In genomic region chr5:157265714-157266285, GRCh38 we compare ENCODE assay signal across 8 cellular contexts. TPM values are rescaled to one million over a fixed set of nuclear protein-coding genes. Genes with fewer than 3 reads are reported as not detected.
DNase-seq lines count a peak whose midpoint lies in the region; ATAC-seq, FAIRE-seq and TF ChIP-seq lines count a peak whose summit lies in the region.

CYFIP2 (plus strand) TSS chr5:157266123; CDS start chr5:157285362, 19,239 bp downstream.

- H3K4me3 ChIP-seq in bronchial epithelial cell (ENCODE audit: low read depth, low read length), result peak within 1 kb of the TSS; percentile 43

- H3K9me3 Mint-ChIP-seq in WTC11, result no peaks in the 10 kb centered on the region

- POLR2A ChIA-PET in WTC11 (lab: Charles Lee), result no interaction called here

- ATAC-seq in HG02798 (IDR thresholded peaks at IDR 0.05; ENCODE audit: poor library complexity, unreplicated experiment) (peak; percentile 89), WTC11 (peak; percentile 88)

- H3K4me3 Mint-ChIP-seq in WTC11, result peak within 1 kb of the TSS; percentile 90

- DNase-seq in NCI-H1436 (lab: John Stamatoyannopoulos, UW) (peak; percentile 61), NCI-H1436 treated with DMSO at 0.1 percent for 48 hours (lab: John Stamatoyannopoulos, UW) (no peak), NCI-H146 treated with DMSO at 0.1 percent for 48 hours (lab: John Stamatoyannopoulos, UW; ENCODE audit: unreplicated experiment) (peak; percentile 29), WTC11 (ENCODE audit: low spot score) (peak; percentile 76), bronchial epithelial cell (ENCODE audit: low read depth) (no peak), kidney glomerular epithelial cell (lab: John Stamatoyannopoulos, UW) (peak; percentile 53)
- peak; percentile 60 to 72 for DNase-seq in stimulated activated CD4-positive, alpha-beta T cell treated with anti-CD3 and anti-CD28 coated beads, Interleukin-1b, Interleukin-23, amount 100 ng/mL, for 1 hour (ENCODE audit: low read depth in 2 of 2)

- H3K27me3 Mint-ChIP-seq in WTC11 (ENCODE audit: low read depth), result peaks cover 6% of the 10 kb centered on the region; the same call in 1 of the 2 replicates

- no peaks in the 10 kb centered on the region for H3K36me3 ChIP-seq in bronchial epithelial cell (ENCODE audit: control insufficient read depth, insufficient read depth, low read length)

- H3K27ac Mint-ChIP-seq in WTC11, result peak within 1 kb of the TSS; percentile 80

- peaks cover 44% of the 10 kb centered on the region for H3K4me1 Mint-ChIP-seq in WTC11

- H3K36me3 Mint-ChIP-seq in WTC11, result no peaks in the 10 kb centered on the region

- FAIRE-seq in bronchial epithelial cell (lab: Jason Lieb, UNC), result no peak

- CTCF ChIA-PET in WTC11 (lab: Charles Lee), result interaction anchor here (0.6 to 3.9 kb wide), 4 partner anchors 12 to 475 kb away, joined by 3 to 16 read pairs (median 4); no protein-coding TSS in a partner anchor

- TF ChIP-seq CTCF in WTC11 (IDR thresholded peaks at IDR 0.05) (no peak), bronchial epithelial cell (IDR thresholded peaks at IDR 0.05; ENCODE audit: insufficient read depth, low read length, severe bottlenecking) (no peak)

- H3K27me3 ChIP-seq in bronchial epithelial cell (ENCODE audit: control insufficient read depth, insufficient read depth, low read length), result peaks cover 6% of the 10 kb centered on the region

TF ChIP-seq in WTC11, 78 proteins besides CTCF, POLR2A, EP300 and RAD21 (continues in another document):
- TF ChIP-seq AFF4 (CRISPR knock-in tag; IDR thresholded peaks at IDR 0.05; ENCODE audit: borderline replicate concordance) (no peak), IRF2 (CRISPR knock-in tag; IDR thresholded peaks at IDR 0.05; ENCODE audit: borderline replicate concordance, low read depth) (no peak), MAX (CRISPR knock-in tag; IDR thresholded peaks at IDR 0.05) (peak; percentile 36; the same call in 1 of the 2 replicates), ARID4B (CRISPR knock-in tag; IDR thresholded peaks at IDR 0.05; ENCODE audit: borderline replicate concordance) (peak; percentile 67; the same call in 1 of the 2 replicates), FOXP4 (CRISPR knock-in tag; IDR thresholded peaks at IDR 0.05) (0 out of 2 replicates have a peak, but pooled peaks have one; percentile 42), FOXJ3 (CRISPR knock-in tag; IDR thresholded peaks at IDR 0.05; ENCODE audit: borderline replicate concordance) (no peak), IRF1 (CRISPR knock-in tag; IDR thresholded peaks at IDR 0.05) (no peak), MXD4 (CRISPR knock-in tag; IDR thresholded peaks at IDR 0.05; ENCODE audit: borderline replicate concordance) (no peak), HMGA2 (CRISPR knock-in tag; IDR thresholded peaks at IDR 0.05) (no peak), E2F5 (CRISPR knock-in tag; IDR thresholded peaks at IDR 0.05) (0 out of 2 replicates have a peak, but pooled peaks have one; percentile 12), FOXP1 (CRISPR knock-in tag; IDR thresholded peaks at IDR 0.05; ENCODE audit: borderline replicate concordance) (no peak), TEAD4 (CRISPR knock-in tag; IDR thresholded peaks at IDR 0.05) (no peak), TP53 (CRISPR knock-in tag; IDR thresholded peaks at IDR 0.05) (peak; percentile 40; the same call in 1 of the 2 replicates)

RNA-seq across cellular contexts. Expression of gene CYFIP2, which starts in this region (rescaled TPM):
- total RNA-seq in WTC11 (2021), result 95.3 to 102 TPM (median 101 TPM) in 3 replicates
- 3.9 and 8.2 TPM in 2 replicates for total RNA-seq in bronchial epithelial cell

Comparison
In these comparisons a context has a peak if more than half of its experiments do, and no peak if none do; other contexts are left out.
1. RNA of gene CYFIP2 (total RNA-seq): 95.3 to 102 TPM in WTC11; 3.9 to 8.2 TPM in bronchial epithelial cell; every median in the first group is over 10 times any median in the second.
2. DNase-seq: peak in NCI-H1436 (single experiment), NCI-H146 treated with DMSO at 0.1 percent for 48 hours (single experiment), WTC11 (single experiment), kidney glomerular epithelial cell (single experiment) and stimulated activated CD4-positive, alpha-beta T cell treated with anti-CD3 and anti-CD28 coated beads, Interleukin-1b, Interleukin-23, amount 100 ng/mL, for 1 hour (2 of 2); none in NCI-H1436 treated with DMSO at 0.1 percent for 48 hours (single experiment) and bronchial epithelial cell (single experiment).